In the genomic region with DNA sequence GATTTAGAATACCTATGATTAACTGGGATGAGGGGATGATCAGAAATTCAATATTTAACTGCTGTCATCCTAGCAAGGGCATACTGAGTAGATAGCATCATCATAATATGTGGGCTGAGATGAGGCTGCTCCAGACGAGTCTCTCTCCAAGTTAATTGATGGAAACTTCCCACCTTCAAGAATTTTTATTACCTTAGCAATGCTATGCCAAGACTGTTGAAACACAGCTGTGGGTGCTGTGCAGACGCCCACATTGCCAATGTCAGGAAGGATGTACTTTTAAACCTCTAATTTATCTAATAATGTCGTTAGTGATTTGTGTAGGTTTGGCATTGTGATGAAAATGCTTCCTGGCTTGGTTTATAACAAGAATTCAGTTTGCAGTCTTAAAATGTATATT, we compare ENCODE assay signal across 22 cellular contexts.
A peak's percentile ranks its signal among the peaks of the same experiment; 100 is the strongest.
DNase-seq lines count a peak whose midpoint lies in the region; ATAC-seq, FAIRE-seq and TF ChIP-seq lines count a peak whose summit lies in the region.
"Had no signal": no experiment of that assay in that cellular context is flagged by ENCODE, and none has a peak within 500 bp of the region (broad histone marks: within the 10 kb centered on the region; RNA-seq: fewer than 3 reads in every experiment).

No MANE protein-coding gene starts in this region.

- DNase-seq in SK-N-SH (no peak), astrocyte (ENCODE audit: low read depth) (no peak), osteoblast (ENCODE audit: insufficient read length, low spot score, missing footprints) (no peak), AG20443 (ENCODE audit: low spot score) (no peak)
- DNase-seq in activated effector memory CD4-positive, alpha-beta T cell treated with anti-CD3 and anti-CD28 coated beads, Interleukin-2, amount 50 U/mL, for 16 hours = no peak
- DNase-seq in naive thymus-derived CD4-positive, alpha-beta T cell = no peak
- DNase-seq: ACHN; C1 segment of cervical spinal cord; Caco-2; CD4-positive, alpha-beta memory T cell; DMS153; DND-41; H9; HFFc6 had no signal

- TF ChIP-seq CTCF in SK-N-SH (IDR thresholded peaks at IDR 0.05) (no peak), astrocyte (IDR thresholded peaks at IDR 0.05; ENCODE audit: insufficient read depth, low read depth, low read length) (no peak), osteoblast (IDR thresholded peaks at IDR 0.05; ENCODE audit: extremely low read depth, low read depth, low read length) (no peak)

- H3K27me3 ChIP-seq in SK-N-SH (ENCODE audit: insufficient read depth) (no peaks in the 10 kb centered on the region), astrocyte (ENCODE audit: insufficient read depth, low read length) (no peaks in the 10 kb centered on the region), osteoblast (ENCODE audit: insufficient read depth, low read length) (no peaks in the 10 kb centered on the region)
- no peaks in the 10 kb centered on the region for H3K27me3 ChIP-seq in naive thymus-derived CD4-positive, alpha-beta T cell (ENCODE audit: control insufficient read depth in 2 of 2, insufficient read depth in 2 of 2, low read length in 2 of 2)

- peak; percentile 9 for FAIRE-seq in astrocyte (lab: Jason Lieb, UNC)
- FAIRE-seq: A204.1, G401.6, GM12892 had no signal

- TF ChIP-seq RAD21 in SK-N-SH (IDR thresholded peaks at IDR 0.05; ENCODE audit: low read length) = no peak

- H3K4me2 ChIP-seq in SK-N-SH (no peak overlapping the region), astrocyte (ENCODE audit: low read length) (no peak overlapping the region), osteoblast (ENCODE audit: insufficient read depth, low read length) (no peak overlapping the region)
- H3K4me2 ChIP-seq: GM23338 had no signal

- 18% methylated on average over 3 of the region's 3 CpGs for WGBS in SK-N-SH (ENCODE audit: low lambda C conversion rate)

- intact Hi-C loops in naive thymus-derived CD4-positive, alpha-beta T cell (cut with micrococcal nuclease) = no loop called here

- H3K4me1 ChIP-seq in SK-N-SH (ENCODE audit: control insufficient read depth in 1 of 2, insufficient read depth in 2 of 2, low read depth in 1 of 2, low read length in 1 of 2) (peaks cover 0 to 2% of the 10 kb centered on the region in 2 experiments; a peak in 1 of 4 replicates), astrocyte (ENCODE audit: insufficient read depth, low read length) (no peaks in the 10 kb centered on the region), osteoblast (ENCODE audit: insufficient read depth, low read length) (no peaks in the 10 kb centered on the region)
- no peaks in the 10 kb centered on the region for H3K4me1 ChIP-seq in naive thymus-derived CD4-positive, alpha-beta T cell (ENCODE audit: control insufficient read depth in 2 of 2, insufficient read depth in 2 of 2, low read length in 2 of 2)
- H3K4me1 ChIP-seq: Caco-2 had no signal

- H3K4me3 ChIP-seq in SK-N-SH (ENCODE audit: low read depth in 2 of 2, low read length in 1 of 2) = no peak overlapping the region
- H3K4me3 ChIP-seq in astrocyte (ENCODE audit: insufficient read depth, low read depth, low read length) = no peak overlapping the region
- H3K4me3 ChIP-seq in osteoblast (ENCODE audit: insufficient read depth, low read length) = no peak overlapping the region
- H3K4me3 ChIP-seq in naive thymus-derived CD4-positive, alpha-beta T cell (ENCODE audit: low read length) = no peak overlapping the region
- H3K4me3 ChIP-seq: GM23338 had no signal

- no peak for ATAC-seq in SK-N-SH treated with all-trans-retinoic acid at 6 μM for 48 hours
- ATAC-seq in naive thymus-derived CD4-positive, alpha-beta T cell = no peak
- ATAC-seq in HG03095 (IDR thresholded peaks at IDR 0.05; ENCODE audit: unreplicated experiment) = no peak
- ATAC-seq: GM23338, HCT116 had no signal

- H3K27ac Mint-ChIP-seq in astrocyte (ENCODE audit: unreplicated experiment) = no peak overlapping the region
- H3K27ac Mint-ChIP-seq in naive thymus-derived CD4-positive, alpha-beta T cell = no peak overlapping the region
- H3K27ac Mint-ChIP-seq: CD4-positive, alpha-beta memory T cell; GM23338; H9; HFFc6 had no signal

- no peaks in the 10 kb centered on the region for H3F3A ChIP-seq in SK-N-SH (replicated peaks; ENCODE audit: insufficient read depth)

- POLR2A ChIA-PET in SK-N-SH (lab: Yijun Ruan, JAX) = no interaction called here
- POLR2A ChIA-PET in naive thymus-derived CD4-positive, alpha-beta T cell (lab: Charles Lee) = interaction anchor here (0.7 kb wide), 1 partner anchor 50 kb away, joined by 3 read pairs; no protein-coding TSS in a partner anchor

- H3K36me3 Mint-ChIP-seq in astrocyte (ENCODE audit: low read depth, unreplicated experiment) = no peaks in the 10 kb centered on the region
- peaks cover 0 to 3% (median 0%) of the 10 kb centered on the region in 5 donors for H3K36me3 Mint-ChIP-seq in naive thymus-derived CD4-positive, alpha-beta T cell
- H3K36me3 Mint-ChIP-seq: CD4-positive, alpha-beta memory T cell had no signal

- no peak overlapping the region for H2AFZ ChIP-seq in SK-N-SH (ENCODE audit: low read depth)
- H2AFZ ChIP-seq in astrocyte (ENCODE audit: low read depth, low read length) = no peak overlapping the region
- H2AFZ ChIP-seq in osteoblast (ENCODE audit: low read length) = peak overlapping the region; percentile 68
- H2AFZ ChIP-seq: GM23338 had no signal

- H3K36me3 ChIP-seq in SK-N-SH (replicated peaks in 1 of 2; ENCODE audit: control insufficient read depth in 1 of 2, insufficient read depth in 2 of 2, low read length in 1 of 2) (no peaks in the 10 kb centered on the region), astrocyte (ENCODE audit: insufficient read depth, low read length) (no peaks in the 10 kb centered on the region), osteoblast (ENCODE audit: insufficient read depth, low read length) (no peaks in the 10 kb centered on the region)
- H3K36me3 ChIP-seq in naive thymus-derived CD4-positive, alpha-beta T cell (ENCODE audit: control insufficient read depth in 2 of 3, insufficient read depth in 3 of 3, low read length in 3 of 3) = no peaks in the 10 kb centered on the region

- CTCF ChIA-PET in SK-N-SH (lab: Yijun Ruan, JAX) = interaction anchor here (1.4 kb wide), 1 partner anchor 10 kb away, joined by 4 read pairs; no protein-coding TSS in a partner anchor
- CTCF ChIA-PET in naive thymus-derived CD4-positive, alpha-beta T cell (lab: Charles Lee) = no interaction called here

- no peaks in the 10 kb centered on the region for H3K9me3 ChIP-seq in SK-N-SH
- no peaks in the 10 kb centered on the region for H3K9me3 ChIP-seq in astrocyte (ENCODE audit: insufficient read depth, low read depth, low read length)
- H3K9me3 ChIP-seq in osteoblast (ENCODE audit: low read depth, low read length) = no peaks in the 10 kb centered on the region
- H3K9me3 ChIP-seq in naive thymus-derived CD4-positive, alpha-beta T cell (ENCODE audit: control insufficient read depth in 2 of 3, low read length in 3 of 3) = no peaks in the 10 kb centered on the region
- H3K9me3 ChIP-seq: Caco-2 had no signal

- H4K20me1 ChIP-seq in SK-N-SH (ENCODE audit: insufficient read depth) = no peaks in the 10 kb centered on the region
- H4K20me1 ChIP-seq in astrocyte (ENCODE audit: insufficient read depth, low read length) = no peaks in the 10 kb centered on the region
- no peaks in the 10 kb centered on the region for H4K20me1 ChIP-seq in osteoblast (ENCODE audit: insufficient read depth, low read length)

- H3K79me2 ChIP-seq in SK-N-SH (ENCODE audit: insufficient read depth) (no peaks in the 10 kb centered on the region), astrocyte (ENCODE audit: insufficient read depth, low read length) (no peaks in the 10 kb centered on the region), osteoblast (ENCODE audit: insufficient read depth, low read length) (no peaks in the 10 kb centered on the region)

- no peaks in the 10 kb centered on the region for H3K4me1 Mint-ChIP-seq in astrocyte (ENCODE audit: low read depth, unreplicated experiment)
- no peaks in the 10 kb centered on the region for H3K4me1 Mint-ChIP-seq in naive thymus-derived CD4-positive, alpha-beta T cell
- H3K4me1 Mint-ChIP-seq: CD4-positive, alpha-beta memory T cell; GM23338; H9 had no signal

- H3K4me3 Mint-ChIP-seq in astrocyte (ENCODE audit: unreplicated experiment) = no peak overlapping the region
- H3K4me3 Mint-ChIP-seq in naive thymus-derived CD4-positive, alpha-beta T cell = no peak overlapping the region
- H3K4me3 Mint-ChIP-seq: CD4-positive, alpha-beta memory T cell; GM23338; H9; HFFc6 had no signal

- TF ChIP-seq EP300 in SK-N-SH (IDR thresholded peaks at IDR 0.05; ENCODE audit: borderline replicate concordance in 1 of 2, low read depth in 1 of 2, low read length in 1 of 2) = no peak

- H3K27ac ChIP-seq in SK-N-SH (ENCODE audit: low read depth in 2 of 2, low read length in 1 of 2) = no peak overlapping the region
- no peak overlapping the region for H3K27ac ChIP-seq in astrocyte (ENCODE audit: low read depth, low read length)
- H3K27ac ChIP-seq in osteoblast (ENCODE audit: low read depth, low read length) = no peak overlapping the region
- no peak overlapping the region for H3K27ac ChIP-seq in naive thymus-derived CD4-positive, alpha-beta T cell (ENCODE audit: low read depth, low read length)
- H3K27ac ChIP-seq: 22Rv1 had no signal

- H3K27me3 Mint-ChIP-seq in astrocyte (ENCODE audit: low read depth, unreplicated experiment) = no peaks in the 10 kb centered on the region
- peaks cover 0 to 15% (median 5%) of the 10 kb centered on the region in 5 donors for H3K27me3 Mint-ChIP-seq in naive thymus-derived CD4-positive, alpha-beta T cell

- no peaks in the 10 kb centered on the region for H3K9me3 Mint-ChIP-seq in astrocyte (ENCODE audit: unreplicated experiment)
- no peaks in the 10 kb centered on the region for H3K9me3 Mint-ChIP-seq in naive thymus-derived CD4-positive, alpha-beta T cell
- H3K9me3 Mint-ChIP-seq: CD4-positive, alpha-beta memory T cell; GM23338; H9; HFFc6 had no signal

- H3K9me2 ChIP-seq in SK-N-SH = no peaks in the 10 kb centered on the region; the same call in 1 of the 2 replicates

- no peak overlapping the region for H3K9ac ChIP-seq in SK-N-SH
- no peak overlapping the region for H3K9ac ChIP-seq in astrocyte (ENCODE audit: low read length)

TF ChIP-seq in SK-N-SH treated with all-trans-retinoic acid at 6 μM for 48 hours, 23 proteins besides CTCF, POLR2A, EP300 and RAD21:
- TF ChIP-seq PPARA (CRISPR knock-in tag; IDR thresholded peaks at IDR 0.05; ENCODE audit: borderline replicate concordance) (no peak), ISL1 (CRISPR knock-in tag; IDR thresholded peaks at IDR 0.05) (peak; percentile 23; the same call in 1 of the 2 replicates)
